In the genomic region with DNA sequence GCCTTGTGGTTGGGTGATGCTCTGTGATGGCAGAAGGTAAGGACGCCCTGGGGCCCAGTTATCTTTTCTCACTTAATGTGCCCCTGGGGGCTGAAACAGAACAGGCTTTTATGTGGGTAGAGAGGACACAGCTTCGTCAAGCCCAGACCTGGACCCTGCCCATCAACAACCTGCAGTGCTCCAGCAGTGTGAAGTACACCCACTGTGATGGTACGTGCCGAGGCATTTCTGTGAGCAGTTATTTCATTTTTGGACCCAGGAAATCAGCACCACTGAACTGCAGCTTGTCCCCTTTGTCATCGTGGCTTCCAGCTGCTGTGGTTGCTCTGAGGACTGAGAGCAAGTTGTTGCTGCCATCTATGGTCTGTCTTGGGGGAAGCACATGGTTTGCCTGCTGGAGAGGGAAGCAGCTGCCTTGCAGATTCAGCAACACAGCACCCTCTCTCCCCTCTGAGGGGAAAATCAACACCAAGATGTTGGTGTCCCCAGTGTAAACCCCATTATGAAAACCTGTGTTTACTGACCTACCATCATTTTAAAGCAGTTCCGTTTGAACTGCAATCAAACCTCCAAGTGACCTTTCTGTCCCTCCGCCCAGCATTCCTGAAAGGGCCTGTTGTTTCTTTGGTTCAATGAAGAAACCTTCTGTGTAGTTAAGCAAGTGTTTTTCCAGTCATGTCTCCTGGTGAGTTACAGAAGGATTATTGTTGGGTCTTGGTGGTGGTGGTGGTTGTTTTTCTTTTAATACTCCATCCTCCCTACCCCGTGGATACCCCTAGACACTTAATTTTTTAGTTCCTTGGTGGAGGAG, we compare ENCODE assay signal across 8 cellular contexts.
DNase-seq lines count a peak whose midpoint lies in the region; ATAC-seq and TF ChIP-seq lines count a peak whose summit lies in the region.

No MANE protein-coding gene starts in this region.

- H3K9me3 ChIP-seq in SK-N-SH (no peaks in the 10 kb centered on the region), heart left ventricle (no peaks in the 10 kb centered on the region)

- no peak overlapping the region for H3K9ac ChIP-seq in SK-N-SH

- TF ChIP-seq CTCF in GM12873 (IDR thresholded peaks at IDR 0.05; ENCODE audit: insufficient read depth, low read depth, low read length, missing control alignments) (peak; percentile 92), SK-N-SH (IDR thresholded peaks at IDR 0.05) (peak; percentile 74), heart left ventricle (IDR thresholded peaks at IDR 0.05) (peak; percentile 48 to 82 (median 71))

- TF ChIP-seq RAD21 in SK-N-SH (IDR thresholded peaks at IDR 0.05; ENCODE audit: low read length): peak; percentile 96

- no peak overlapping the region for H3K4me2 ChIP-seq in SK-N-SH

- H3K36me3 ChIP-seq in SK-N-SH (replicated peaks in 1 of 2; ENCODE audit: control insufficient read depth in 1 of 2, insufficient read depth in 2 of 2, low read length in 1 of 2): peaks cover 0 to 5% of the 10 kb centered on the region in 2 experiments
- peaks cover 0 to 33% (median 14%) of the 10 kb centered on the region in 9 donors for H3K36me3 ChIP-seq in heart left ventricle

- peak overlapping the region in 1 of 2 experiments; percentile 97; a peak in 2 of 4 replicates for H3K27ac ChIP-seq in SK-N-SH (ENCODE audit: low read depth in 2 of 2, low read length in 1 of 2)
- H3K27ac ChIP-seq in heart left ventricle: peak overlapping the region in 9 of 12 donors; percentile 12 to 64 (median 42)

- DNase-seq in NCI-H1092 treated with DMSO at 0.1 percent for 48 hours (lab: John Stamatoyannopoulos, UW): peak; percentile 78
- DNase-seq in SK-N-SH: peak; percentile 70
- DNase-seq in activated naive CD8-positive, alpha-beta T cell treated with anti-CD3 and anti-CD28 coated beads, Interleukin-2, amount 10 ng/mL, durations not matched to agents 7 days and 5 days: peak; percentile 64
- peak in 4 of 5 donors; percentile 77 to 82 (median 78) for DNase-seq in heart left ventricle
- DNase-seq in retina: peak; percentile 88
- DNase-seq in posterior vena cava (ENCODE audit: low spot score): no peak

- 65% methylated on average over 6 of the region's 8 CpGs for WGBS in SK-N-SH (ENCODE audit: low lambda C conversion rate)
- WGBS in heart left ventricle, 4 donors: 40 to 45% (median 43%) methylated on average over 8 of the region's 8 CpGs

- H3K4me3 Mint-ChIP-seq in activated naive CD8-positive, alpha-beta T cell treated with anti-CD3 and anti-CD28 coated beads, Interleukin-2, amount 10 ng/mL, durations not matched to agents 7 days and 5 days: peak overlapping the region; percentile 37

- no peaks in the 10 kb centered on the region for H3K9me3 Mint-ChIP-seq in activated naive CD8-positive, alpha-beta T cell treated with anti-CD3 and anti-CD28 coated beads, Interleukin-2, amount 10 ng/mL, durations not matched to agents 7 days and 5 days

- peaks cover 33% of the 10 kb centered on the region for H3K4me1 Mint-ChIP-seq in activated naive CD8-positive, alpha-beta T cell treated with anti-CD3 and anti-CD28 coated beads, Interleukin-2, amount 10 ng/mL, durations not matched to agents 7 days and 5 days

- no peaks in the 10 kb centered on the region for H3K27me3 Mint-ChIP-seq in activated naive CD8-positive, alpha-beta T cell treated with anti-CD3 and anti-CD28 coated beads, Interleukin-2, amount 10 ng/mL, durations not matched to agents 7 days and 5 days

- H3F3A ChIP-seq in SK-N-SH (replicated peaks; ENCODE audit: insufficient read depth): peaks cover 5% of the 10 kb centered on the region

- TF ChIP-seq POLR2A in heart left ventricle (IDR thresholded peaks at IDR 0.05): no peak

- no peak overlapping the region for H2AFZ ChIP-seq in SK-N-SH (ENCODE audit: low read depth)

- no peak for TF ChIP-seq EP300 in SK-N-SH (IDR thresholded peaks at IDR 0.05; ENCODE audit: borderline replicate concordance in 1 of 2, low read depth in 1 of 2, low read length in 1 of 2)

- H3K36me3 Mint-ChIP-seq in activated naive CD8-positive, alpha-beta T cell treated with anti-CD3 and anti-CD28 coated beads, Interleukin-2, amount 10 ng/mL, durations not matched to agents 7 days and 5 days: no peaks in the 10 kb centered on the region

- H3K4me1 ChIP-seq in SK-N-SH (ENCODE audit: control insufficient read depth in 1 of 2, insufficient read depth in 2 of 2, low read depth in 1 of 2, low read length in 1 of 2) (peaks cover 33 to 43% of the 10 kb centered on the region in 2 experiments), heart left ventricle (peaks cover 0 to 50% (median 38%) of the 10 kb centered on the region in 12 donors)

- H3K27ac Mint-ChIP-seq in activated naive CD8-positive, alpha-beta T cell treated with anti-CD3 and anti-CD28 coated beads, Interleukin-2, amount 10 ng/mL, durations not matched to agents 7 days and 5 days: peak overlapping the region; percentile 74

- H3K9me2 ChIP-seq in SK-N-SH: no peaks in the 10 kb centered on the region

- H3K27me3 ChIP-seq in SK-N-SH (ENCODE audit: insufficient read depth) (no peaks in the 10 kb centered on the region), heart left ventricle (no peaks in the 10 kb centered on the region)

- no peaks in the 10 kb centered on the region for H4K20me1 ChIP-seq in SK-N-SH (ENCODE audit: insufficient read depth)

- intact Hi-C loops in heart left ventricle (cut with DNase I) (loop anchor here (1.0 to 10.0 kb wide), 13 partner anchors 31 to 527 kb away; no protein-coding TSS in a partner anchor), posterior vena cava (cut with DNase I) (loop anchor here (5.0 kb wide), 2 partner anchors 290 to 295 kb away; no protein-coding TSS in a partner anchor)

- H3K4me3 ChIP-seq in SK-N-SH (ENCODE audit: low read depth in 2 of 2, low read length in 1 of 2): peak overlapping the region in 1 of 2 experiments; percentile 6; a peak in 1 of 4 replicates
- no peak overlapping the region for H3K4me3 ChIP-seq in heart left ventricle

- ATAC-seq in HG02610 (IDR thresholded peaks at IDR 0.05; ENCODE audit: unreplicated experiment) (peak; percentile 96), heart left ventricle (peak; percentile 92 to 95 (median 94))
- peak; percentile 99 for ATAC-seq in activated naive CD8-positive, alpha-beta T cell treated with anti-CD3 and anti-CD28 coated beads, Interleukin-2, amount 10 ng/mL, durations not matched to agents 7 days and 5 days (ENCODE audit: low read depth)

- H3K79me2 ChIP-seq in SK-N-SH (ENCODE audit: insufficient read depth): no peaks in the 10 kb centered on the region

- POLR2A ChIA-PET in SK-N-SH (lab: Yijun Ruan, JAX): interaction anchor here (1.1 to 2.5 kb wide), 9 partner anchors 10 to 293 kb away, joined by 3 to 27 read pairs (median 7); no protein-coding TSS in a partner anchor
- POLR2A ChIA-PET in activated naive CD8-positive, alpha-beta T cell treated with anti-CD3 and anti-CD28 coated beads, Interleukin-2, amount 10 ng/mL, durations not matched to agents 7 days and 5 days (lab: Charles Lee): interaction anchor here (1.1 to 2.9 kb wide), 7 partner anchors 122 to 301 kb away, joined by 3 to 17 read pairs (median 4); no protein-coding TSS in a partner anchor

- CTCF ChIA-PET in SK-N-SH (lab: Yijun Ruan, JAX): interaction anchor here (0.6 to 8.7 kb wide), 83 partner anchors 8 to 529 kb away, joined by 3 to 175 read pairs (median 5); a partner anchor contains a TSS

TF ChIP-seq in SK-N-SH, 30 proteins besides CTCF, POLR2A, EP300 and RAD21:
- TF ChIP-seq SMC3 (IDR thresholded peaks at IDR 0.05; ENCODE audit: low read depth, low read length) (peak; percentile 83), TCF12 (IDR thresholded peaks at IDR 0.05) (no peak; the same call in 1 of the 2 replicates), EZH2phosphoT487 (IDR thresholded peaks at IDR 0.05; ENCODE audit: borderline replicate concordance, low read depth) (no peak), GATA2 (CRISPR knock-in tag; IDR thresholded peaks at IDR 0.05) (peak; percentile 66), FOXJ3 (CRISPR knock-in tag; IDR thresholded peaks at IDR 0.05) (peak; percentile 79; the same call in 1 of the 2 replicates), MXI1 (IDR thresholded peaks at IDR 0.05; ENCODE audit: low read depth, low read length) (peak; percentile 82)
- TF ChIP-seq, protein P1, sequence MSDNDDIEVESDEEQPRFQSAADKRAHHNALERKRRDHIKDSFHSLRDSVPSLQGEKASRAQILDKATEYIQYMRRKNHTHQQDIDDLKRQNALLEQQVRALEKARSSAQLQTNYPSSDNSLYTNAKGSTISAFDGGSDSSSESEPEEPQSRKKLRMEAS (IDR thresholded peaks at IDR 0.05; ENCODE audit: low read depth): peak; percentile 93
- TF ChIP-seq, protein P2, sequence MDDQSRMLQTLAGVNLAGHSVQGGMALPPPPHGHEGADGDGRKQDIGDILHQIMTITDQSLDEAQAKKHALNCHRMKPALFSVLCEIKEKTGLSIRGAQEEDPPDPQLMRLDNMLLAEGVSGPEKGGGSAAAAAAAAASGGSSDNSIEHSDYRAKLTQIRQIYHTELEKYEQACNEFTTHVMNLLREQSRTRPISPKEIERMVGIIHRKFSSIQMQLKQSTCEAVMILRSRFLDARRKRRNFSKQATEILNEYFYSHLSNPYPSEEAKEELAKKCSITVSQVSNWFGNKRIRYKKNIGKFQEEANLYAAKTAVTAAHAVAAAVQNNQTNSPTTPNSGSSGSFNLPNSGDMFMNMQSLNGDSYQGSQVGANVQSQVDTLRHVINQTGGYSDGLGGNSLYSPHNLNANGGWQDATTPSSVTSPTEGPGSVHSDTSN (IDR thresholded peaks at IDR 0.05): no peak
